In genomic region chr13:52809310-52809769, GRCh38 we compare ENCODE assay signal across 1 cellular context.
TF ChIP-seq lines count a peak whose summit lies in the region.

No MANE protein-coding gene starts in this region.

TF ChIP-seq in HepG2, 621 proteins besides CTCF, POLR2A, EP300 and RAD21 (continued from another document and continues in another):
- TF ChIP-seq, protein P1, sequence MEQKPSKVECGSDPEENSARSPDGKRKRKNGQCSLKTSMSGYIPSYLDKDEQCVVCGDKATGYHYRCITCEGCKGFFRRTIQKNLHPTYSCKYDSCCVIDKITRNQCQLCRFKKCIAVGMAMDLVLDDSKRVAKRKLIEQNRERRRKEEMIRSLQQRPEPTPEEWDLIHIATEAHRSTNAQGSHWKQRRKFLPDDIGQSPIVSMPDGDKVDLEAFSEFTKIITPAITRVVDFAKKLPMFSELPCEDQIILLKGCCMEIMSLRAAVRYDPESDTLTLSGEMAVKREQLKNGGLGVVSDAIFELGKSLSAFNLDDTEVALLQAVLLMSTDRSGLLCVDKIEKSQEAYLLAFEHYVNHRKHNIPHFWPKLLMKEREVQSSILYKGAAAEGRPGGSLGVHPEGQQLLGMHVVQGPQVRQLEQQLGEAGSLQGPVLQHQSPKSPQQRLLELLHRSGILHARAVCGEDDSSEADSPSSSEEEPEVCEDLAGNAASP (CRISPR knock-in tag; IDR thresholded peaks at IDR 0.05; ENCODE audit: borderline replicate concordance): no peak
- TF ChIP-seq ZBTB49 (CRISPR knock-in tag; IDR thresholded peaks at IDR 0.05; ENCODE audit: borderline replicate concordance): no peak
- TF ChIP-seq, protein P2, sequence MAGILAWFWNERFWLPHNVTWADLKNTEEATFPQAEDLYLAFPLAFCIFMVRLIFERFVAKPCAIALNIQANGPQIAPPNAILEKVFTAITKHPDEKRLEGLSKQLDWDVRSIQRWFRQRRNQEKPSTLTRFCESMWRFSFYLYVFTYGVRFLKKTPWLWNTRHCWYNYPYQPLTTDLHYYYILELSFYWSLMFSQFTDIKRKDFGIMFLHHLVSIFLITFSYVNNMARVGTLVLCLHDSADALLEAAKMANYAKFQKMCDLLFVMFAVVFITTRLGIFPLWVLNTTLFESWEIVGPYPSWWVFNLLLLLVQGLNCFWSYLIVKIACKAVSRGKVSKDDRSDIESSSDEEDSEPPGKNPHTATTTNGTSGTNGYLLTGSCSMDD (CRISPR knock-in tag; IDR thresholded peaks at IDR 0.05): no peak
- TF ChIP-seq ZNF737 (CRISPR knock-in tag; IDR thresholded peaks at IDR 0.05; ENCODE audit: borderline replicate concordance): no peak
- no peak for TF ChIP-seq HOMEZ (CRISPR knock-in tag; IDR thresholded peaks at IDR 0.05; ENCODE audit: low read depth)
- no peak for TF ChIP-seq KMT2A (CRISPR knock-in tag; IDR thresholded peaks at IDR 0.05)
- no peak for TF ChIP-seq YEATS2 (CRISPR knock-in tag; IDR thresholded peaks at IDR 0.05; ENCODE audit: borderline replicate concordance)
- TF ChIP-seq, protein P3, sequence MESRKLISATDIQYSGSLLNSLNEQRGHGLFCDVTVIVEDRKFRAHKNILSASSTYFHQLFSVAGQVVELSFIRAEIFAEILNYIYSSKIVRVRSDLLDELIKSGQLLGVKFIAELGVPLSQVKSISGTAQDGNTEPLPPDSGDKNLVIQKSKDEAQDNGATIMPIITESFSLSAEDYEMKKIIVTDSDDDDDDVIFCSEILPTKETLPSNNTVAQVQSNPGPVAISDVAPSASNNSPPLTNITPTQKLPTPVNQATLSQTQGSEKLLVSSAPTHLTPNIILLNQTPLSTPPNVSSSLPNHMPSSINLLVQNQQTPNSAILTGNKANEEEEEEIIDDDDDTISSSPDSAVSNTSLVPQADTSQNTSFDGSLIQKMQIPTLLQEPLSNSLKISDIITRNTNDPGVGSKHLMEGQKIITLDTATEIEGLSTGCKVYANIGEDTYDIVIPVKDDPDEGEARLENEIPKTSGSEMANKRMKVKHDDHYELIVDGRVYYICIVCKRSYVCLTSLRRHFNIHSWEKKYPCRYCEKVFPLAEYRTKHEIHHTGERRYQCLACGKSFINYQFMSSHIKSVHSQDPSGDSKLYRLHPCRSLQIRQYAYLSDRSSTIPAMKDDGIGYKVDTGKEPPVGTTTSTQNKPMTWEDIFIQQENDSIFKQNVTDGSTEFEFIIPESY (CRISPR knock-in tag; IDR thresholded peaks at IDR 0.05): no peak
- no peak for TF ChIP-seq RBFOX2 (IDR thresholded peaks at IDR 0.05; ENCODE audit: low read depth, low read length)
- TF ChIP-seq KDM6A (CRISPR knock-in tag; IDR thresholded peaks at IDR 0.05; ENCODE audit: low read depth): no peak
- no peak for TF ChIP-seq ZFP90 (CRISPR knock-in tag; IDR thresholded peaks at IDR 0.05; ENCODE audit: borderline replicate concordance)
- TF ChIP-seq SMARCC2 (IDR thresholded peaks at IDR 0.05): no peak
- TF ChIP-seq ZNF136 (CRISPR knock-in tag; IDR thresholded peaks at IDR 0.05; ENCODE audit: low read depth): no peak
- TF ChIP-seq ZNF567 (CRISPR knock-in tag; IDR thresholded peaks at IDR 0.05; ENCODE audit: borderline replicate concordance): 0 out of 2 replicates have a peak, but pooled peaks have one; percentile 46
- TF ChIP-seq, protein P4, sequence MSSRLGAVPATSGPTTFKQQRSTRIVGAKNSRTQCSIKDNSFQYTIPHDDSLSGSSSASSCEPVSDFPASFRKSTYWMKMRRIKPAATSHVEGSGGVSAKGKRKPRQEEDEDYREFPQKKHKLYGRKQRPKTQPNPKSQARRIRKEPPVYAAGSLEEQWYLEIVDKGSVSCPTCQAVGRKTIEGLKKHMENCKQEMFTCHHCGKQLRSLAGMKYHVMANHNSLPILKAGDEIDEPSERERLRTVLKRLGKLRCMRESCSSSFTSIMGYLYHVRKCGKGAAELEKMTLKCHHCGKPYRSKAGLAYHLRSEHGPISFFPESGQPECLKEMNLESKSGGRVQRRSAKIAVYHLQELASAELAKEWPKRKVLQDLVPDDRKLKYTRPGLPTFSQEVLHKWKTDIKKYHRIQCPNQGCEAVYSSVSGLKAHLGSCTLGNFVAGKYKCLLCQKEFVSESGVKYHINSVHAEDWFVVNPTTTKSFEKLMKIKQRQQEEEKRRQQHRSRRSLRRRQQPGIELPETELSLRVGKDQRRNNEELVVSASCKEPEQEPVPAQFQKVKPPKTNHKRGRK (CRISPR knock-in tag; IDR thresholded peaks at IDR 0.05): no peak
- TF ChIP-seq ZNF282 (IDR thresholded peaks at IDR 0.05; ENCODE audit: partially characterized antibody): no peak
- TF ChIP-seq SRSF1 (optimal IDR thresholded peaks at IDR 0.05; ENCODE audit: low read depth, low read length): no peak
- no peak for TF ChIP-seq DNMT3B (CRISPR knock-in tag; conservative IDR thresholded peaks at IDR 0.05)
- TF ChIP-seq, protein P5, sequence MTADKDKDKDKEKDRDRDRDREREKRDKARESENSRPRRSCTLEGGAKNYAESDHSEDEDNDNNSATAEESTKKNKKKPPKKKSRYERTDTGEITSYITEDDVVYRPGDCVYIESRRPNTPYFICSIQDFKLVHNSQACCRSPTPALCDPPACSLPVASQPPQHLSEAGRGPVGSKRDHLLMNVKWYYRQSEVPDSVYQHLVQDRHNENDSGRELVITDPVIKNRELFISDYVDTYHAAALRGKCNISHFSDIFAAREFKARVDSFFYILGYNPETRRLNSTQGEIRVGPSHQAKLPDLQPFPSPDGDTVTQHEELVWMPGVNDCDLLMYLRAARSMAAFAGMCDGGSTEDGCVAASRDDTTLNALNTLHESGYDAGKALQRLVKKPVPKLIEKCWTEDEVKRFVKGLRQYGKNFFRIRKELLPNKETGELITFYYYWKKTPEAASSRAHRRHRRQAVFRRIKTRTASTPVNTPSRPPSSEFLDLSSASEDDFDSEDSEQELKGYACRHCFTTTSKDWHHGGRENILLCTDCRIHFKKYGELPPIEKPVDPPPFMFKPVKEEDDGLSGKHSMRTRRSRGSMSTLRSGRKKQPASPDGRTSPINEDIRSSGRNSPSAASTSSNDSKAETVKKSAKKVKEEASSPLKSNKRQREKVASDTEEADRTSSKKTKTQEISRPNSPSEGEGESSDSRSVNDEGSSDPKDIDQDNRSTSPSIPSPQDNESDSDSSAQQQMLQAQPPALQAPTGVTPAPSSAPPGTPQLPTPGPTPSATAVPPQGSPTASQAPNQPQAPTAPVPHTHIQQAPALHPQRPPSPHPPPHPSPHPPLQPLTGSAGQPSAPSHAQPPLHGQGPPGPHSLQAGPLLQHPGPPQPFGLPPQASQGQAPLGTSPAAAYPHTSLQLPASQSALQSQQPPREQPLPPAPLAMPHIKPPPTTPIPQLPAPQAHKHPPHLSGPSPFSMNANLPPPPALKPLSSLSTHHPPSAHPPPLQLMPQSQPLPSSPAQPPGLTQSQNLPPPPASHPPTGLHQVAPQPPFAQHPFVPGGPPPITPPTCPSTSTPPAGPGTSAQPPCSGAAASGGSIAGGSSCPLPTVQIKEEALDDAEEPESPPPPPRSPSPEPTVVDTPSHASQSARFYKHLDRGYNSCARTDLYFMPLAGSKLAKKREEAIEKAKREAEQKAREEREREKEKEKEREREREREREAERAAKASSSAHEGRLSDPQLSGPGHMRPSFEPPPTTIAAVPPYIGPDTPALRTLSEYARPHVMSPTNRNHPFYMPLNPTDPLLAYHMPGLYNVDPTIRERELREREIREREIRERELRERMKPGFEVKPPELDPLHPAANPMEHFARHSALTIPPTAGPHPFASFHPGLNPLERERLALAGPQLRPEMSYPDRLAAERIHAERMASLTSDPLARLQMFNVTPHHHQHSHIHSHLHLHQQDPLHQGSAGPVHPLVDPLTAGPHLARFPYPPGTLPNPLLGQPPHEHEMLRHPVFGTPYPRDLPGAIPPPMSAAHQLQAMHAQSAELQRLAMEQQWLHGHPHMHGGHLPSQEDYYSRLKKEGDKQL (CRISPR knock-in tag; IDR thresholded peaks at IDR 0.05; ENCODE audit: low read depth): no peak
- TF ChIP-seq, protein P6, sequence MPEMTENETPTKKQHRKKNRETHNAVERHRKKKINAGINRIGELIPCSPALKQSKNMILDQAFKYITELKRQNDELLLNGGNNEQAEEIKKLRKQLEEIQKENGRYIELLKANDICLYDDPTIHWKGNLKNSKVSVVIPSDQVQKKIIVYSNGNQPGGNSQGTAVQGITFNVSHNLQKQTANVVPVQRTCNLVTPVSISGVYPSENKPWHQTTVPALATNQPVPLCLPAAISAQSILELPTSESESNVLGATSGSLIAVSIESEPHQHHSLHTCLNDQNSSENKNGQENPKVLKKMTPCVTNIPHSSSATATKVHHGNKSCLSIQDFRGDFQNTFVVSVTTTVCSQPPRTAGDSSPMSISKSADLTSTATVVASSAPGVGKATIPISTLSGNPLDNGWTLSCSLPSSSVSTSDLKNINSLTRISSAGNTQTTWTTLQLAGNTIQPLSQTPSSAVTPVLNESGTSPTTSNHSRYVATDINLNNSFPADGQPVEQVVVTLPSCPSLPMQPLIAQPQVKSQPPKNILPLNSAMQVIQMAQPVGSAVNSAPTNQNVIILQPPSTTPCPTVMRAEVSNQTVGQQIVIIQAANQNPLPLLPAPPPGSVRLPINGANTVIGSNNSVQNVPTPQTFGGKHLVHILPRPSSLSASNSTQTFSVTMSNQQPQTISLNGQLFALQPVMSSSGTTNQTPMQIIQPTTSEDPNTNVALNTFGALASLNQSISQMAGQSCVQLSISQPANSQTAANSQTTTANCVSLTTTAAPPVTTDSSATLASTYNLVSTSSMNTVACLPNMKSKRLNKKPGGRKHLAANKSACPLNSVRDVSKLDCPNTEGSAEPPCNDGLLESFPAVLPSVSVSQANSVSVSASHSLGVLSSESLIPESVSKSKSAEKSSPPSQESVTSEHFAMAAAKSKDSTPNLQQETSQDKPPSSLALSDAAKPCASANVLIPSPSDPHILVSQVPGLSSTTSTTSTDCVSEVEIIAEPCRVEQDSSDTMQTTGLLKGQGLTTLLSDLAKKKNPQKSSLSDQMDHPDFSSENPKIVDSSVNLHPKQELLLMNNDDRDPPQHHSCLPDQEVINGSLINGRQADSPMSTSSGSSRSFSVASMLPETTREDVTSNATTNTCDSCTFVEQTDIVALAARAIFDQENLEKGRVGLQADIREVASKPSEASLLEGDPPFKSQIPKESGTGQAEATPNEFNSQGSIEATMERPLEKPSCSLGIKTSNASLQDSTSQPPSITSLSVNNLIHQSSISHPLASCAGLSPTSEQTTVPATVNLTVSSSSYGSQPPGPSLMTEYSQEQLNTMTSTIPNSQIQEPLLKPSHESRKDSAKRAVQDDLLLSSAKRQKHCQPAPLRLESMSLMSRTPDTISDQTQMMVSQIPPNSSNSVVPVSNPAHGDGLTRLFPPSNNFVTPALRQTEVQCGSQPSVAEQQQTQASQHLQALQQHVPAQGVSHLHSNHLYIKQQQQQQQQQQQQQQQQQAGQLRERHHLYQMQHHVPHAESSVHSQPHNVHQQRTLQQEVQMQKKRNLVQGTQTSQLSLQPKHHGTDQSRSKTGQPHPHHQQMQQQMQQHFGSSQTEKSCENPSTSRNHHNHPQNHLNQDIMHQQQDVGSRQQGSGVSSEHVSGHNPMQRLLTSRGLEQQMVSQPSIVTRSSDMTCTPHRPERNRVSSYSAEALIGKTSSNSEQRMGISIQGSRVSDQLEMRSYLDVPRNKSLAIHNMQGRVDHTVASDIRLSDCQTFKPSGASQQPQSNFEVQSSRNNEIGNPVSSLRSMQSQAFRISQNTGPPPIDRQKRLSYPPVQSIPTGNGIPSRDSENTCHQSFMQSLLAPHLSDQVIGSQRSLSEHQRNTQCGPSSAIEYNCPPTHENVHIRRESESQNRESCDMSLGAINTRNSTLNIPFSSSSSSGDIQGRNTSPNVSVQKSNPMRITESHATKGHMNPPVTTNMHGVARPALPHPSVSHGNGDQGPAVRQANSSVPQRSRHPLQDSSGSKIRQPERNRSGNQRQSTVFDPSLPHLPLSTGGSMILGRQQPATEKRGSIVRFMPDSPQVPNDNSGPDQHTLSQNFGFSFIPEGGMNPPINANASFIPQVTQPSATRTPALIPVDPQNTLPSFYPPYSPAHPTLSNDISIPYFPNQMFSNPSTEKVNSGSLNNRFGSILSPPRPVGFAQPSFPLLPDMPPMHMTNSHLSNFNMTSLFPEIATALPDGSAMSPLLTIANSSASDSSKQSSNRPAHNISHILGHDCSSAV (CRISPR knock-in tag; IDR thresholded peaks at IDR 0.05; ENCODE audit: borderline replicate concordance): no peak
- TF ChIP-seq EHMT2 (IDR thresholded peaks at IDR 0.05; ENCODE audit: borderline replicate concordance, low read depth, low read length): no peak
- TF ChIP-seq, protein P7, sequence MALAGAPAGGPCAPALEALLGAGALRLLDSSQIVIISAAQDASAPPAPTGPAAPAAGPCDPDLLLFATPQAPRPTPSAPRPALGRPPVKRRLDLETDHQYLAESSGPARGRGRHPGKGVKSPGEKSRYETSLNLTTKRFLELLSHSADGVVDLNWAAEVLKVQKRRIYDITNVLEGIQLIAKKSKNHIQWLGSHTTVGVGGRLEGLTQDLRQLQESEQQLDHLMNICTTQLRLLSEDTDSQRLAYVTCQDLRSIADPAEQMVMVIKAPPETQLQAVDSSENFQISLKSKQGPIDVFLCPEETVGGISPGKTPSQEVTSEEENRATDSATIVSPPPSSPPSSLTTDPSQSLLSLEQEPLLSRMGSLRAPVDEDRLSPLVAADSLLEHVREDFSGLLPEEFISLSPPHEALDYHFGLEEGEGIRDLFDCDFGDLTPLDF (CRISPR knock-in tag; IDR thresholded peaks at IDR 0.05): no peak
